In the genomic region with DNA sequence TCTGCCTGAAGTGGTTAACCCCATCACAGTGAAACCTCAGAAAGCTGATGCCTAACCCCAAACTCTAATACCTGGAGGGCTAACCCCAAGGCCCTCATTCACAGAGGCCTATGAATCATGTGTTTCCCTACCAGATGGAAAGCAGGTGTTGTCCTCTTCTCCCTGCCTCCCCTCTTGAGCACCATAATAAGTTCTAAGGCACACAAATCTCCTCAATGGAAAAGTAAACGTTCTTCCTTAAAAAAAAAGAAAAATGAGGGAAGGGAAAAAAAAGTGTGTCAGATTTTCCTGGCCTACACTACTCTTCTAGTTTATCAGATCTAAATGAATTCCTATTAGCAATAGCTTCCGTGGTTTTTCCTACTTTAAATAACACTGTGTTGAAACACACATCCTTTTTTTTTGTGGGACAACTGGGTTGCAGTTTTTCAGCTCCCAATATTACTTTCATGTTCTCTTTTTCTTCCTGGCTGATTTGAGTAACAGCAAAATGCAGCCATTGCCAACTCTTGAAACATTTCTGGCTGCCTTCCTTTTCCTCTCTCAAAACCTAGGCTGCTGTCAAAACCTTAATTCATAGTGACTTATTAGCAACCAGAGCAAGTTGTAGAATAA, we compare ENCODE assay signal across 11 cellular contexts. TPM values are rescaled to one million over a fixed set of nuclear protein-coding genes. Genes with fewer than 3 reads are reported as not detected.
DNase-seq lines count a peak whose midpoint lies in the region; ATAC-seq and TF ChIP-seq lines count a peak whose summit lies in the region.
"Had no signal": no experiment of that assay in that cellular context is flagged by ENCODE, and none has a peak within 500 bp of the region (broad histone marks: within the 10 kb centered on the region; RNA-seq: fewer than 3 reads in every experiment).

No MANE protein-coding gene starts in this region.

- H2BK5ac ChIP-seq in mesenchymal stem cell (ENCODE audit: low read depth, low read length, poor library complexity, severe bottlenecking), result peak overlapping the region; percentile 35

- H3K4me3 ChIP-seq in coronary artery (peak overlapping the region; percentile 42), mesenchymal stem cell (ENCODE audit: insufficient read depth in 1 of 2, low read depth in 1 of 2, low read length in 2 of 2) (peak overlapping the region in 1 of 2 experiments; percentile 61), H7 (ENCODE audit: insufficient read depth, low read depth, low read length) (no peak overlapping the region)

- peak overlapping the region; percentile 84 to 98 for H2BK12ac ChIP-seq in mesenchymal stem cell (ENCODE audit: low read length in 2 of 2)

- H2AFZ ChIP-seq in mesenchymal stem cell (ENCODE audit: low read depth, low read length), result no peak overlapping the region

- peaks cover 56% of the 10 kb centered on the region for H3K4me1 Mint-ChIP-seq in type B pancreatic cell (ENCODE audit: unreplicated experiment)
- no peaks in the 10 kb centered on the region for H3K4me1 Mint-ChIP-seq in stimulated activated memory B cell treated with anti-CD40 and anti-IgM and Interleukin-4, amounts not matched to agents 10 μg/mL and 1 μg/mL and 100 μg/mL, for 72 hours
- peaks cover 16% of the 10 kb centered on the region for H3K4me1 Mint-ChIP-seq in CD14-positive monocyte

- H2AK5ac ChIP-seq in mesenchymal stem cell (ENCODE audit: low read length, severe bottlenecking), result peak overlapping the region; percentile 13

- peak overlapping the region; percentile 88 for H3K9ac ChIP-seq in mesenchymal stem cell (ENCODE audit: low read length)

- intact Hi-C loops in CD14-positive monocyte (cut with micrococcal nuclease), result no loop called here

- peak overlapping the region; percentile 72 to 86 for H3K18ac ChIP-seq in mesenchymal stem cell (ENCODE audit: low read depth in 1 of 2, low read length in 2 of 2)

- H3K4me3 Mint-ChIP-seq in type B pancreatic cell, result peak overlapping the region; percentile 68
- H3K4me3 Mint-ChIP-seq in stimulated activated memory B cell treated with anti-CD40 and anti-IgM and Interleukin-4, amounts not matched to agents 10 μg/mL and 1 μg/mL and 100 μg/mL, for 72 hours, result no peak overlapping the region
- peak overlapping the region in 1 of 2 donors; percentile 16 for H3K4me3 Mint-ChIP-seq in CD14-positive monocyte

- peaks cover 5% of the 10 kb centered on the region for H3K79me1 ChIP-seq in mesenchymal stem cell (replicated peaks; ENCODE audit: low read length, poor library complexity, severe bottlenecking)

- H3K27me3 Mint-ChIP-seq in type B pancreatic cell, result no peaks in the 10 kb centered on the region
- H3K27me3 Mint-ChIP-seq in stimulated activated memory B cell treated with anti-CD40 and anti-IgM and Interleukin-4, amounts not matched to agents 10 μg/mL and 1 μg/mL and 100 μg/mL, for 72 hours, result peaks cover 11% of the 10 kb centered on the region
- peaks cover 6 to 18% (median 11%) of the 10 kb centered on the region in 3 donors for H3K27me3 Mint-ChIP-seq in CD14-positive monocyte (ENCODE audit: low read depth in 3 of 3)

- H3K4me2 ChIP-seq in mesenchymal stem cell (ENCODE audit: low read length, poor library complexity, severe bottlenecking), result no peak overlapping the region

- peak overlapping the region; percentile 5 to 55 for H3K4ac ChIP-seq in mesenchymal stem cell (ENCODE audit: low read depth in 1 of 2, low read length in 2 of 2)

- no peak for ATAC-seq in stimulated activated memory B cell treated with anti-CD40 and anti-IgM and Interleukin-4, amounts not matched to agents 10 μg/mL and 1 μg/mL and 100 μg/mL, for 72 hours

- H3K27ac ChIP-seq in coronary artery, result peak overlapping the region; percentile 76 to 91
- H3K27ac ChIP-seq in mesenchymal stem cell (ENCODE audit: low read length, poor library complexity, severe bottlenecking), result peak overlapping the region; percentile 94
- H3K27ac ChIP-seq: neutrophil had no signal

- no peak overlapping the region for H2BK15ac ChIP-seq in mesenchymal stem cell (ENCODE audit: low read depth, poor library complexity, severe bottlenecking)

- H3K4me1 ChIP-seq in mesenchymal stem cell (ENCODE audit: control insufficient read depth, insufficient read depth, low read depth, low read length), result peaks cover 12% of the 10 kb centered on the region

- H3K9me3 Mint-ChIP-seq in type B pancreatic cell (no peaks in the 10 kb centered on the region), CD14-positive monocyte (no peaks in the 10 kb centered on the region)
- H3K9me3 Mint-ChIP-seq in stimulated activated memory B cell treated with anti-CD40 and anti-IgM and Interleukin-4, amounts not matched to agents 10 μg/mL and 1 μg/mL and 100 μg/mL, for 72 hours, result no peaks in the 10 kb centered on the region

- H3K9me3 ChIP-seq in mesenchymal stem cell (ENCODE audit: control insufficient read depth, low read length), result no peaks in the 10 kb centered on the region
- H3K9me3 ChIP-seq: neutrophil had no signal

- 0% methylated on average over 1 of the region's 2 CpGs for WGBS in mesenchymal stem cell

- no peak overlapping the region for H3K14ac ChIP-seq in mesenchymal stem cell (ENCODE audit: low read length in 2 of 2)

- TF ChIP-seq CTCF in coronary artery (IDR thresholded peaks at IDR 0.05) (no peak), type B pancreatic cell (conservative IDR thresholded peaks at IDR 0.05) (no peak), CD14-positive monocyte (IDR thresholded peaks at IDR 0.05) (no peak)

- H3K27me3 ChIP-seq in mesenchymal stem cell (ENCODE audit: control insufficient read depth in 1 of 2, insufficient read depth in 1 of 2, low read length in 2 of 2) (no peaks in the 10 kb centered on the region), H7 (ENCODE audit: control insufficient read depth, insufficient read depth, low read length) (no peaks in the 10 kb centered on the region; the same call in 1 of the 2 replicates)

- no peak overlapping the region for H3K23ac ChIP-seq in mesenchymal stem cell (ENCODE audit: low read length in 2 of 2)

- H3K36me3 Mint-ChIP-seq in type B pancreatic cell, result peaks cover 3% of the 10 kb centered on the region
- H3K36me3 Mint-ChIP-seq in stimulated activated memory B cell treated with anti-CD40 and anti-IgM and Interleukin-4, amounts not matched to agents 10 μg/mL and 1 μg/mL and 100 μg/mL, for 72 hours, result no peaks in the 10 kb centered on the region
- H3K36me3 Mint-ChIP-seq in CD14-positive monocyte, result no peaks in the 10 kb centered on the region

- DNase-seq in NCI-H2107 treated with DMSO at 0.1 percent for 48 hours (lab: John Stamatoyannopoulos, UW; ENCODE audit: unreplicated experiment) (peak; percentile 51), NCI-H2107 (lab: John Stamatoyannopoulos, UW) (no peak), coronary artery (ENCODE audit: low spot score) (no peak), mesenchymal stem cell (peak; percentile 93), type B pancreatic cell (ENCODE audit: extremely low spot score, unreplicated experiment) (no peak), H7 (no peak), CD14-positive monocyte (ENCODE audit: low spot score) (no peak)
- DNase-seq: activated effector memory CD4-positive, alpha-beta T cell treated with anti-CD3 and anti-CD28 coated beads, Interleukin-2, amount 50 U/mL, for 16 hours had no signal

- H2BK120ac ChIP-seq in mesenchymal stem cell (ENCODE audit: low read depth, low read length), result peak overlapping the region; percentile 86

- H4K91ac ChIP-seq in mesenchymal stem cell (ENCODE audit: low read length), result peak overlapping the region; percentile 5

- H3K36me3 ChIP-seq in mesenchymal stem cell (ENCODE audit: control insufficient read depth in 1 of 2, insufficient read depth in 2 of 2, low read depth in 1 of 2, low read length in 2 of 2) (peaks cover 0 to 13% of the 10 kb centered on the region in 2 experiments), H7 (replicated peaks; ENCODE audit: control insufficient read depth, insufficient read depth, low read length) (no peaks in the 10 kb centered on the region)
- H3K36me3 ChIP-seq: neutrophil had no signal

- H4K8ac ChIP-seq in mesenchymal stem cell (ENCODE audit: low read length), result peak overlapping the region; percentile 24

- peak overlapping the region; percentile 97 for H3K27ac Mint-ChIP-seq in type B pancreatic cell
- H3K27ac Mint-ChIP-seq in stimulated activated memory B cell treated with anti-CD40 and anti-IgM and Interleukin-4, amounts not matched to agents 10 μg/mL and 1 μg/mL and 100 μg/mL, for 72 hours, result no peak overlapping the region
- peak overlapping the region in 2 of 7 donors; percentile 1 to 10 for H3K27ac Mint-ChIP-seq in CD14-positive monocyte

RNA-seq across cellular contexts. Expression of a gene that starts 43.2 kb away (rescaled TPM):
- polyA plus RNA-seq in mesenchymal stem cell (2013, experiment 1 of 2), result 12.6 TPM
- polyA plus RNA-seq in mesenchymal stem cell (2013, experiment 2 of 2), result 11.5 TPM
- total RNA-seq in type B pancreatic cell (ENCODE audit: low replicate concordance), result 19.5 and 33.9 TPM in 2 replicates
- total RNA-seq in H7 (2014; rRNA removed; shearing (Covaris generic)), result 0.83 and 1.5 TPM in 2 replicates
- polyA plus RNA-seq in CD14-positive monocyte, result not detected
- total RNA-seq: A673 had no signal

Comparison
In these comparisons a context has a peak if more than half of its experiments do, and no peak if none do; other contexts are left out.
1. DNase-seq: peak in NCI-H2107 treated with DMSO at 0.1 percent for 48 hours (single experiment) and mesenchymal stem cell (single experiment); none in NCI-H2107 (single experiment), coronary artery (single experiment), type B pancreatic cell (single experiment), H7 (single experiment) and CD14-positive monocyte (single experiment).